ENCODE assay signal across 8 cellular contexts in the genomic region with DNA sequence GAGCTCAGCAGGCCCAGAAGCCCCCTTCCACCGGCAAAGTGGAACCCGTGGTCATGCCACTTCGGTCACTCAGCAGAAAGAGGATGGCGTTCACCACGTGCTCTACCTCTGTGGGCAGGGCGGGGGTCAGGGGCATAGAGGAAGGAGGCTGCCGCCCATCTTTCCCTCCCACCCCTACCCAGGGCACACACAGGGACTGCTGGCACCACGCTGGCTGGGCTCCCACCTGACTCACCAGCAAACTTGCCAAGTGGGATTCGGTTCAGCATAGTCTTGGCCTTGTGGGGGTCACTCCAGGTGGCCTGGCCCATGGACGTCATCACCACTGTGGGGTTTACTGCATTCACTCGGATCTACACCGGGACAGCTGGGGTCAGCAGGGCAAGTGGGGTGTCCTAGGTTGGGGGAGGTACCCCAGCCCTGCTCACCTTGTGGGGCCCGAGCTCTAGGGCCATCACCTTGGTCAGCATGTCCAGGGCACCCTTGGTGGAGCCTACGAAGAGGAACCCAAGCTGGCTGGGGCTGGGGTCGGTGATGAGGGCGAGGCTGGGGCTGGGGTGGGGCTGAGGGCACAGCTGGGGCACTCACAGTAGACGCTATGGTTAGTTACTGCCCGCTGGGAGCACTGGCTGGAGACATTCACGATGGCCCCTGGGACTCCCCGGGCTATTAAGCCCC. TPM values are rescaled to one million over a fixed set of nuclear protein-coding genes. Genes with fewer than 3 reads are reported as not detected.
DNase-seq lines count a peak whose midpoint lies in the region; ATAC-seq, FAIRE-seq and TF ChIP-seq lines count a peak whose summit lies in the region.

No MANE protein-coding gene starts in this region.

- intact Hi-C loops in heart right ventricle (cut with DNase I) (loop anchor here in 3 of 10 donors (5.0 to 10.0 kb wide), 2 partner anchors 61 to 289 kb away; a partner anchor contains a TSS), Right ventricle myocardium superior (cut with DNase I) (loop anchor here (5.0 kb wide), 1 partner anchor 61 kb away; a partner anchor contains a TSS)

- no peak overlapping the region for H4K8ac ChIP-seq in mesenchymal stem cell (ENCODE audit: low read length)

- peak overlapping the region; percentile 99 for H3K4me2 ChIP-seq in astrocyte (ENCODE audit: low read length)
- H3K4me2 ChIP-seq in mesenchymal stem cell (ENCODE audit: low read length, poor library complexity, severe bottlenecking): peak overlapping the region; percentile 75

- H2AK5ac ChIP-seq in mesenchymal stem cell (ENCODE audit: low read length, severe bottlenecking): no peak overlapping the region

- 80 to 90% methylated on average over 18 to 20 of the region's 20 CpGs for WGBS in heart right ventricle, 2 donors
- 97% methylated on average over 16 of the region's 20 CpGs for WGBS in mesenchymal stem cell

- peak in 1 of 8 donors; percentile 22 for ATAC-seq in heart right ventricle
- no peak for ATAC-seq in Right ventricle myocardium superior (ENCODE audit: poor library complexity)
- no peak for ATAC-seq in GM18858 (IDR thresholded peaks at IDR 0.05; ENCODE audit: unreplicated experiment)

- peaks cover 2% of the 10 kb centered on the region for H3K4me1 Mint-ChIP-seq in astrocyte (ENCODE audit: low read depth, unreplicated experiment)

- H3K79me2 ChIP-seq in astrocyte (ENCODE audit: insufficient read depth, low read length): peaks cover 10% of the 10 kb centered on the region

- H2BK120ac ChIP-seq in mesenchymal stem cell (ENCODE audit: low read depth, low read length): no peak overlapping the region

- H3K14ac ChIP-seq in mesenchymal stem cell (ENCODE audit: low read length in 2 of 2): no peak overlapping the region

- no peak overlapping the region for H3K23ac ChIP-seq in mesenchymal stem cell (ENCODE audit: low read length in 2 of 2)

- TF ChIP-seq CTCF in heart right ventricle (IDR thresholded peaks at IDR 0.05) (no peak), astrocyte (IDR thresholded peaks at IDR 0.05; ENCODE audit: insufficient read depth, low read depth, low read length) (no peak)

- peaks cover 11% of the 10 kb centered on the region for H3K36me3 Mint-ChIP-seq in astrocyte (ENCODE audit: low read depth, unreplicated experiment)

- H2BK15ac ChIP-seq in mesenchymal stem cell (ENCODE audit: low read depth, poor library complexity, severe bottlenecking): peak overlapping the region; percentile 70

- peak overlapping the region; percentile 62 for H4K91ac ChIP-seq in mesenchymal stem cell (ENCODE audit: low read length)

- DNase-seq in heart right ventricle: no peak
- DNase-seq in Right ventricle myocardium superior: no peak
- DNase-seq in astrocyte (ENCODE audit: low read depth): no peak
- no peak for DNase-seq in mesenchymal stem cell
- DNase-seq in urothelium cell line (ENCODE audit: low spot score): no peak
- DNase-seq in DMS79 (lab: John Stamatoyannopoulos, UW): no peak
- no peak for DNase-seq in NCI-H1105 treated with DMSO at 0.1 percent for 48 hours (lab: John Stamatoyannopoulos, UW)

- H3K27me3 ChIP-seq in heart right ventricle (peaks cover 0 to 10% (median 6%) of the 10 kb centered on the region in 7 donors), astrocyte (ENCODE audit: insufficient read depth, low read length) (no peaks in the 10 kb centered on the region), mesenchymal stem cell (ENCODE audit: control insufficient read depth in 1 of 2, insufficient read depth in 1 of 2, low read length in 2 of 2) (peaks cover 0 to 12% of the 10 kb centered on the region in 2 experiments)

- H2BK12ac ChIP-seq in mesenchymal stem cell (ENCODE audit: low read length in 2 of 2): peak overlapping the region in 1 of 2 experiments; percentile 45

- no peak overlapping the region for H2AFZ ChIP-seq in astrocyte (ENCODE audit: low read depth, low read length)
- H2AFZ ChIP-seq in mesenchymal stem cell (ENCODE audit: low read depth, low read length): no peak overlapping the region

- H4K20me1 ChIP-seq in astrocyte (ENCODE audit: insufficient read depth, low read length): peaks cover 3% of the 10 kb centered on the region

- peak overlapping the region; percentile 84 for H3K9ac ChIP-seq in astrocyte (ENCODE audit: low read length)
- peak overlapping the region; percentile 83 for H3K9ac ChIP-seq in mesenchymal stem cell (ENCODE audit: low read length)

- H3K9me3 ChIP-seq in heart right ventricle (no peaks in the 10 kb centered on the region), astrocyte (ENCODE audit: insufficient read depth, low read depth, low read length) (no peaks in the 10 kb centered on the region), mesenchymal stem cell (ENCODE audit: control insufficient read depth, low read length) (no peaks in the 10 kb centered on the region)

- no peak overlapping the region for H3K27ac Mint-ChIP-seq in astrocyte (ENCODE audit: unreplicated experiment)

- no peak overlapping the region for H3K4ac ChIP-seq in mesenchymal stem cell (ENCODE audit: low read depth in 1 of 2, low read length in 2 of 2)

- peaks cover 2% of the 10 kb centered on the region for H3K9me3 Mint-ChIP-seq in astrocyte (ENCODE audit: unreplicated experiment)

- peaks cover 0 to 9% (median 0%) of the 10 kb centered on the region in 9 donors for H3K36me3 ChIP-seq in heart right ventricle
- no peaks in the 10 kb centered on the region for H3K36me3 ChIP-seq in astrocyte (ENCODE audit: insufficient read depth, low read length)
- H3K36me3 ChIP-seq in mesenchymal stem cell (ENCODE audit: control insufficient read depth in 1 of 2, insufficient read depth in 2 of 2, low read depth in 1 of 2, low read length in 2 of 2): peaks cover 0 to 24% of the 10 kb centered on the region in 2 experiments

- peaks cover 4% of the 10 kb centered on the region for H3K27me3 Mint-ChIP-seq in astrocyte (ENCODE audit: low read depth, unreplicated experiment)

- peak overlapping the region in 6 of 10 donors; percentile 93 to 96 (median 94) for H3K27ac ChIP-seq in heart right ventricle
- no peak overlapping the region for H3K27ac ChIP-seq in astrocyte (ENCODE audit: low read depth, low read length)
- no peak overlapping the region for H3K27ac ChIP-seq in mesenchymal stem cell (ENCODE audit: low read length, poor library complexity, severe bottlenecking)

- no peak overlapping the region for H3K18ac ChIP-seq in mesenchymal stem cell (ENCODE audit: low read depth in 1 of 2, low read length in 2 of 2)

- peaks cover 15% of the 10 kb centered on the region for H3K79me1 ChIP-seq in mesenchymal stem cell (replicated peaks; ENCODE audit: low read length, poor library complexity, severe bottlenecking)

- peak overlapping the region; percentile 74 for H3K4me3 Mint-ChIP-seq in astrocyte (ENCODE audit: unreplicated experiment)

- FAIRE-seq in astrocyte (lab: Jason Lieb, UNC) (no peak), urothelium cell line (lab: Jason Lieb, UNC) (peak; percentile 17)

- peak overlapping the region; percentile 58 to 82 (median 72) for H3K4me3 ChIP-seq in heart right ventricle
- peak overlapping the region; percentile 72 for H3K4me3 ChIP-seq in astrocyte (ENCODE audit: insufficient read depth, low read depth, low read length)
- peak overlapping the region in 1 of 2 experiments; percentile 86 for H3K4me3 ChIP-seq in mesenchymal stem cell (ENCODE audit: insufficient read depth in 1 of 2, low read depth in 1 of 2, low read length in 2 of 2)

- H2BK5ac ChIP-seq in mesenchymal stem cell (ENCODE audit: low read depth, low read length, poor library complexity, severe bottlenecking): no peak overlapping the region

- peaks cover 6 to 31% (median 25%) of the 10 kb centered on the region in 9 donors for H3K4me1 ChIP-seq in heart right ventricle
- peaks cover 15% of the 10 kb centered on the region for H3K4me1 ChIP-seq in astrocyte (ENCODE audit: insufficient read depth, low read length)
- peaks cover 21% of the 10 kb centered on the region for H3K4me1 ChIP-seq in mesenchymal stem cell (ENCODE audit: control insufficient read depth, insufficient read depth, low read depth, low read length)

RNA-seq across cellular contexts. Expression of a gene that starts 1.4 kb away (rescaled TPM):
- total RNA-seq in heart right ventricle (100 to 1,000 TPM; 155 to 258 (median 187) TPM), Right ventricle myocardium superior (178 TPM), astrocyte (42.3 and 49.9 TPM in 2 replicates)
- polyA plus RNA-seq in heart right ventricle: 100 to 1,000 TPM; 283 to 387 TPM
- 39.7 TPM for polyA plus RNA-seq in mesenchymal stem cell (2013, experiment 1 of 2)
- polyA plus RNA-seq in mesenchymal stem cell (2013, experiment 2 of 2): 43.5 TPM

RNA-seq across cellular contexts. Expression of a gene that starts 4.6 kb away (rescaled TPM):
- total RNA-seq in heart right ventricle (1 to 10 TPM in 6 of 10 donors, under 1 TPM in 4; 0.82 to 1.6 (median 1.1) TPM), Right ventricle myocardium superior (0.97 TPM), astrocyte (40.5 and 41.3 TPM in 2 replicates)
- 1 to 10 TPM; 1.5 to 3.3 TPM for polyA plus RNA-seq in heart right ventricle
- 33.3 TPM for polyA plus RNA-seq in mesenchymal stem cell (2013, experiment 1 of 2)
- polyA plus RNA-seq in mesenchymal stem cell (2013, experiment 2 of 2): 31.4 TPM

RNA-seq across cellular contexts. Expression of a gene that starts 13.0 kb away (rescaled TPM):
- 10 to 100 TPM in 1 of 10 donors, 1 to 10 TPM in 9; 2.2 to 10.4 (median 3.1) TPM for total RNA-seq in heart right ventricle
- polyA plus RNA-seq in heart right ventricle: 1 to 10 TPM; 6.7 to 7.7 TPM
- 4.7 TPM for total RNA-seq in Right ventricle myocardium superior
- 6.2 and 6.6 TPM in 2 replicates for total RNA-seq in astrocyte
- 4.8 TPM for polyA plus RNA-seq in mesenchymal stem cell (2013, experiment 1 of 2)
- polyA plus RNA-seq in mesenchymal stem cell (2013, experiment 2 of 2): 5.2 TPM

RNA-seq across cellular contexts. Expression of a gene that starts 13.4 kb away (rescaled TPM):
- 10 to 100 TPM; 15.8 to 37.4 (median 20.6) TPM for total RNA-seq in heart right ventricle
- polyA plus RNA-seq in heart right ventricle: 100 to 1,000 TPM in 1 of 2 donors, 10 to 100 TPM in 1; 48.6 to 132 TPM
- 27.8 TPM for total RNA-seq in Right ventricle myocardium superior
- total RNA-seq in astrocyte: 26.3 and 26.7 TPM in 2 replicates
- polyA plus RNA-seq in mesenchymal stem cell (2013, experiment 1 of 2): 26.5 TPM
- 26.0 TPM for polyA plus RNA-seq in mesenchymal stem cell (2013, experiment 2 of 2)

RNA-seq across cellular contexts. Expression of a gene that starts 15.5 kb away (rescaled TPM):
- 10 to 100 TPM; 13.9 to 24.9 (median 18.9) TPM for total RNA-seq in heart right ventricle
- 10 to 100 TPM; 29.3 to 30.1 TPM for polyA plus RNA-seq in heart right ventricle
- 20.5 TPM for total RNA-seq in Right ventricle myocardium superior
- total RNA-seq in astrocyte: 40.2 and 41.9 TPM in 2 replicates
- 31.3 TPM for polyA plus RNA-seq in mesenchymal stem cell (2013, experiment 1 of 2)
- polyA plus RNA-seq in mesenchymal stem cell (2013, experiment 2 of 2): 31.7 TPM

Comparison
In these comparisons a context has a peak if more than half of its experiments do, and no peak if none do; other contexts are left out.
1. H3K27ac ChIP-seq: peak in heart right ventricle (6 of 10); none in astrocyte (single experiment) and mesenchymal stem cell (single experiment).
2. RNA of a gene that starts 4.6 kb away (total RNA-seq): 40.5 to 41.3 TPM in astrocyte; 0.82 to 1.6 TPM in heart right ventricle and 0.97 TPM in Right ventricle myocardium superior (single experiment); every median in the first group is over 10 times any median in the second.